In the genomic region with DNA sequence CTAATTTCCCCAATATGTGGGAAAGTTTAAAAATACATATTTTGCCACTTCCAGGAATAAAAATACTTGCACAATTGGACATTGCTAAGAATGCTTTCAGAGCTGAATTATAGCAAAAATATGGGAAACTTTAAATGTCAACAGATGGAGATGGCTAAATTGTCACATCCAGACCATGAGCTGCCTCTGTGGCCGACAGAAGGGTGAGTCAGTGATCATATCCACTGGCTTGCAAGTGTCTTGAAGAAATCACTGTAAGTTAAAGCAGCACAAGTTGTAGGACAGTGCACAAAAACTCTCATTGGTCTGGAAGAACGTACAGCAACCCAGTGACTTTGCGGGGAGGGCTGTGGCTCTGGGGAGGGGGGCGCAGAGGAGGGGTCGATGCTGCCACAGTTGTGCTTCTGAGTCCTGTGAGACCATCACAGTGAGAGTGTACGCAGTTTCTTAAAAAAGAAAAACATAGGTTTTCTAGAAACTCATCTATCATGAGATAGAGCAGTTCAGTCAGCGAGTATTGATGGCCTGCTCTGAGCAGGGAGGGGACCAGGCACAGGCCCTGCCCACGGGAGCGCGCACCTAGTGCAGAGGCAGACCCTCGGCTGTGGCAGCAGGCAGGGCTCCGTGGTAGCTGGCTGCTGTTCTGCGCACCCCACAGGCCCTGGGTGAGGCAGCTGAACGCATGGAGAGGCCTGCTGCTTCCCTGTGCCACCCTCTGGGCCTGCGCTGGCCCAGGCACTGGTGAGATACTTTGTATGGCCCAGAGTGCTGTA, we compare ENCODE assay signal across 21 cellular contexts. TPM values are rescaled to one million over a fixed set of nuclear protein-coding genes. Genes with fewer than 3 reads are reported as not detected.
DNase-seq lines count a peak whose midpoint lies in the region; ATAC-seq, FAIRE-seq and TF ChIP-seq lines count a peak whose summit lies in the region.
"Had no signal": no experiment of that assay in that cellular context is flagged by ENCODE, and none has a peak within 500 bp of the region (broad histone marks: within the 10 kb centered on the region; RNA-seq: fewer than 3 reads in every experiment).

No MANE protein-coding gene starts in this region.

- no peak for TF ChIP-seq POLR2A in spleen (IDR thresholded peaks at IDR 0.05)
- no peak for TF ChIP-seq POLR2A in GM12892 (IDR thresholded peaks at IDR 0.05; ENCODE audit: low read depth, low read length)

- DNase-seq in cardiac septum (ENCODE audit: low spot score): peak; percentile 15
- no peak for DNase-seq in Right ventricle myocardium superior
- peak; percentile 24 for DNase-seq in fibroblast of gingiva (ENCODE audit: low read depth)
- DNase-seq in spleen: peak; percentile 61
- no peak for DNase-seq in superior temporal gyrus (ENCODE audit: extremely low spot score)
- no peak for DNase-seq in GM12892 (ENCODE audit: insufficient read length)
- DNase-seq: 8988T; ACHN; BE2C; CD4-positive, alpha-beta memory T cell; COR-L47; DMS153; DMS79 treated with DMSO at 0.1 percent for 48 hours; EL; GM23248; H7; IMR-90 had no signal

- intact Hi-C loops in cardiac septum (cut with DNase I): no loop called here
- intact Hi-C loops in Right ventricle myocardium superior (cut with DNase I): no loop called here
- intact Hi-C loops in spleen (cut with DNase I; ENCODE audit: low total_unique reads): no loop called here

- no peak overlapping the region for H3K27ac ChIP-seq in spleen
- H3K27ac ChIP-seq: C4-2B, GM23248 had no signal

- H3K36me3 ChIP-seq in spleen: peaks cover 0 to 56% (median 2%) of the 10 kb centered on the region in 6 donors
- H3K36me3 ChIP-seq: BE2C had no signal

- WGBS in spleen, 5 donors: 92 to 96% (median 93%) methylated on average over 9 to 15 of the region's 15 CpGs

- no peak overlapping the region for H3K4me3 ChIP-seq in spleen
- H3K4me3 ChIP-seq: GM23248 had no signal

- peaks cover 0 to 35% (median 8%) of the 10 kb centered on the region in 6 donors for H3K4me1 ChIP-seq in spleen
- H3K4me1 ChIP-seq: BE2C had no signal

- no peaks in the 10 kb centered on the region for H3K27me3 ChIP-seq in spleen (replicated peaks in 1 of 7)
- H3K27me3 ChIP-seq: BE2C had no signal

- no peak for FAIRE-seq in GM12892 (lab: Jason Lieb, UNC)
- FAIRE-seq: D721Med, G401.6 had no signal

- ATAC-seq in Right ventricle myocardium superior (ENCODE audit: poor library complexity) (no peak), GM18861 (IDR thresholded peaks at IDR 0.05; ENCODE audit: unreplicated experiment) (no peak)

- TF ChIP-seq CTCF in spleen (IDR thresholded peaks at IDR 0.05 in 8 of 11, conservative IDR thresholded peaks at IDR 0.05 in 3 of 11): no peak

- no peaks in the 10 kb centered on the region for H3K9me3 ChIP-seq in spleen
- H3K9me3 ChIP-seq: BE2C had no signal

RNA-seq across cellular contexts. Expression of a gene that starts 25.5 kb away (rescaled TPM):
- total RNA-seq in cardiac septum: 3.8 TPM
- total RNA-seq in Right ventricle myocardium superior: 3.9 TPM
- 10 to 100 TPM; 11.9 to 29.9 (median 19.4) TPM for total RNA-seq in spleen
- 10 to 100 TPM in 1 of 3 donors, 1 to 10 TPM in 2; 6.1 to 13.0 (median 8.5) TPM for polyA plus RNA-seq in spleen
- 6.3 TPM for polyA plus RNA-seq in GM12892 (2012; ENCODE audit: missing spikeins)

RNA-seq across cellular contexts. Expression of a gene that starts 39.5 kb away (rescaled TPM):
- total RNA-seq in cardiac septum: 14.3 TPM
- total RNA-seq in Right ventricle myocardium superior: 23.0 TPM
- total RNA-seq in spleen: 10 to 100 TPM; 24.8 to 41.7 (median 28.1) TPM
- 10 to 100 TPM; 22.5 to 50.0 (median 27.8) TPM for polyA plus RNA-seq in spleen
- polyA plus RNA-seq in GM12892 (2012; ENCODE audit: missing spikeins): not detected

RNA-seq across cellular contexts. Expression of a gene that starts 49.7 kb away (rescaled TPM):
- total RNA-seq in cardiac septum (5.9 TPM), Right ventricle myocardium superior (5.9 TPM), spleen (10 to 100 TPM in 6 of 7 donors, 1 to 10 TPM in 1; 9.6 to 27.8 (median 15.4) TPM)
- 10 to 100 TPM; 13.2 to 23.8 (median 16.0) TPM for polyA plus RNA-seq in spleen
- 4.3 TPM for polyA plus RNA-seq in GM12892 (2012; ENCODE audit: missing spikeins)

Comparison
In these comparisons a context has a peak if more than half of its experiments do, and no peak if none do; other contexts are left out.
1. DNase-seq: peak in cardiac septum (single experiment), fibroblast of gingiva (single experiment) and spleen (single experiment); none in Right ventricle myocardium superior (single experiment), superior temporal gyrus (single experiment) and GM12892 (single experiment).